10 cellular contexts compared by ENCODE assay signal in genomic region chr5:52825826-52826225, GRCh38. TPM values are rescaled to one million over a fixed set of nuclear protein-coding genes. Genes with fewer than 3 reads are reported as not detected.
A peak's percentile ranks its signal among the peaks of the same experiment; 100 is the strongest.
DNase-seq lines count a peak whose midpoint lies in the region; ATAC-seq and TF ChIP-seq lines count a peak whose summit lies in the region.
"Had no signal": no experiment of that assay in that cellular context is flagged by ENCODE, and none has a peak within 500 bp of the region (broad histone marks: within the 10 kb centered on the region; RNA-seq: fewer than 3 reads in every experiment).

No MANE protein-coding gene starts in this region.

- peaks cover 9% of the 10 kb centered on the region for H3K4me1 Mint-ChIP-seq in activated CD4-positive, alpha-beta T cell treated with anti-CD3 and anti-CD28 coated beads, Interleukin-2, amount 10 ng/mL, durations not matched to agents 7 days and 5 days
- H3K4me1 Mint-ChIP-seq in stimulated activated naive B cell treated with anti-CD40 and anti-IgM and Interleukin-4, amounts not matched to agents 10 μg/mL and 1 μg/mL and 100 μg/mL, for 72 hours: no peaks in the 10 kb centered on the region

- no peaks in the 10 kb centered on the region for H3K27me3 Mint-ChIP-seq in activated CD4-positive, alpha-beta T cell treated with anti-CD3 and anti-CD28 coated beads, Interleukin-2, amount 10 ng/mL, durations not matched to agents 7 days and 5 days
- H3K27me3 Mint-ChIP-seq in stimulated activated naive B cell treated with anti-CD40 and anti-IgM and Interleukin-4, amounts not matched to agents 10 μg/mL and 1 μg/mL and 100 μg/mL, for 72 hours: peaks cover 6% of the 10 kb centered on the region in 2 donors

- peaks cover 8% of the 10 kb centered on the region for H3K9me3 Mint-ChIP-seq in activated CD4-positive, alpha-beta T cell treated with anti-CD3 and anti-CD28 coated beads, Interleukin-2, amount 10 ng/mL, durations not matched to agents 7 days and 5 days
- peaks cover 0 to 1% of the 10 kb centered on the region in 2 donors for H3K9me3 Mint-ChIP-seq in stimulated activated naive B cell treated with anti-CD40 and anti-IgM and Interleukin-4, amounts not matched to agents 10 μg/mL and 1 μg/mL and 100 μg/mL, for 72 hours

- DNase-seq in activated CD4-positive, alpha-beta T cell treated with anti-CD3 and anti-CD28 coated beads, Interleukin-2, amount 10 ng/mL, durations not matched to agents 7 days and 5 days: no peak
- DNase-seq in activated CD4-positive, alpha-beta T cell treated with anti-CD3 and anti-CD28 coated beads, Interleukin-2, amount 50 U/mL, for 4 hours: no peak
- no peak for DNase-seq in stimulated activated naive B cell treated with anti-CD40 and anti-IgM and Interleukin-4, amounts not matched to agents 10 μg/mL and 1 μg/mL and 100 μg/mL, for 72 hours
- DNase-seq in mesenteric fat pad (ENCODE audit: low spot score) (no peak), HEK293T (ENCODE audit: extremely low spot score) (no peak), iPS-NIHi11 (ENCODE audit: low spot score) (no peak)
- DNase-seq: NCI-H526 treated with DMSO at 0.1 percent for 48 hours had no signal

- ATAC-seq in HG02678 (IDR thresholded peaks at IDR 0.05; ENCODE audit: unreplicated experiment): peak; percentile 89
- ATAC-seq in HG03571 (IDR thresholded peaks at IDR 0.05; ENCODE audit: unreplicated experiment): peak; percentile 86
- ATAC-seq in stimulated activated naive B cell treated with anti-CD40 and anti-IgM and Interleukin-4, amounts not matched to agents 10 μg/mL and 1 μg/mL and 100 μg/mL, for 72 hours (replicated peaks): peak; percentile 55 to 60
- ATAC-seq: A549 had no signal

- POLR2A ChIA-PET in activated CD4-positive, alpha-beta T cell treated with anti-CD3 and anti-CD28 coated beads, Interleukin-2, amount 10 ng/mL, durations not matched to agents 7 days and 5 days (lab: Charles Lee): interaction anchor here (0.6 kb wide), 1 partner anchor 261 kb away, joined by 3 read pairs; no protein-coding TSS in a partner anchor
- POLR2A ChIA-PET in HEK293T (lab: Yijun Ruan, JAX): no interaction called here

- CTCF ChIA-PET in activated CD4-positive, alpha-beta T cell treated with anti-CD3 and anti-CD28 coated beads, Interleukin-2, amount 10 ng/mL, durations not matched to agents 7 days and 5 days (lab: Charles Lee): interaction anchor here (0.6 to 1.1 kb wide), 2 partner anchors 36 to 149 kb away, joined by 3 to 5 read pairs; no protein-coding TSS in a partner anchor
- CTCF ChIA-PET in HEK293T (lab: Yijun Ruan, JAX): no interaction called here

- no peak overlapping the region for H3K4me3 Mint-ChIP-seq in activated CD4-positive, alpha-beta T cell treated with anti-CD3 and anti-CD28 coated beads, Interleukin-2, amount 10 ng/mL, durations not matched to agents 7 days and 5 days
- H3K4me3 Mint-ChIP-seq in stimulated activated naive B cell treated with anti-CD40 and anti-IgM and Interleukin-4, amounts not matched to agents 10 μg/mL and 1 μg/mL and 100 μg/mL, for 72 hours: no peak overlapping the region

- H3K36me3 Mint-ChIP-seq in activated CD4-positive, alpha-beta T cell treated with anti-CD3 and anti-CD28 coated beads, Interleukin-2, amount 10 ng/mL, durations not matched to agents 7 days and 5 days (ENCODE audit: low read depth): peaks cover 5% of the 10 kb centered on the region
- H3K36me3 Mint-ChIP-seq in stimulated activated naive B cell treated with anti-CD40 and anti-IgM and Interleukin-4, amounts not matched to agents 10 μg/mL and 1 μg/mL and 100 μg/mL, for 72 hours: no peaks in the 10 kb centered on the region

- peak overlapping the region; percentile 52 for H3K27ac Mint-ChIP-seq in activated CD4-positive, alpha-beta T cell treated with anti-CD3 and anti-CD28 coated beads, Interleukin-2, amount 10 ng/mL, durations not matched to agents 7 days and 5 days
- H3K27ac Mint-ChIP-seq in stimulated activated naive B cell treated with anti-CD40 and anti-IgM and Interleukin-4, amounts not matched to agents 10 μg/mL and 1 μg/mL and 100 μg/mL, for 72 hours: no peak overlapping the region

TF ChIP-seq in HEK293T, 16 proteins besides CTCF, POLR2A, EP300 and RAD21:
- no peak for TF ChIP-seq ZNF384 (IDR thresholded peaks at IDR 0.05)
- TF ChIP-seq SUZ12 (IDR thresholded peaks at IDR 0.05): no peak
- TF ChIP-seq HDGF (IDR thresholded peaks at IDR 0.05; ENCODE audit: borderline replicate concordance): no peak
- no peak for TF ChIP-seq ARNT (IDR thresholded peaks at IDR 0.05)
- TF ChIP-seq FOXM1 (IDR thresholded peaks at IDR 0.05; ENCODE audit: borderline replicate concordance): no peak
- no peak for TF ChIP-seq TARDBP (IDR thresholded peaks at IDR 0.05)
- TF ChIP-seq BHLHE40 (IDR thresholded peaks at IDR 0.05; ENCODE audit: borderline replicate concordance): no peak
- TF ChIP-seq SP1 (IDR thresholded peaks at IDR 0.05): no peak
- TF ChIP-seq ELF4 (IDR thresholded peaks at IDR 0.05): no peak
- TF ChIP-seq FOXK2 (IDR thresholded peaks at IDR 0.05): no peak
- no peak for TF ChIP-seq CTBP1 (IDR thresholded peaks at IDR 0.05; ENCODE audit: borderline replicate concordance)
- TF ChIP-seq L3MBTL2 (conservative IDR thresholded peaks at IDR 0.05): no peak
- no peak for TF ChIP-seq PKNOX1 (IDR thresholded peaks at IDR 0.05)
- TF ChIP-seq FOXA1 (IDR thresholded peaks at IDR 0.05): no peak
- TF ChIP-seq NFRKB (IDR thresholded peaks at IDR 0.05): no peak
- TF ChIP-seq LEF1 (IDR thresholded peaks at IDR 0.05; ENCODE audit: borderline replicate concordance): no peak

RNA-seq across cellular contexts. Expression of gene ITGA1, which starts 38.1 kb away (rescaled TPM):
- 1 to 10 TPM; 2.6 to 3.2 TPM for total RNA-seq in activated CD4-positive, alpha-beta T cell treated with anti-CD3 and anti-CD28 coated beads, Interleukin-2, amount 10 ng/mL, durations not matched to agents 7 days and 5 days
- total RNA-seq in mesenteric fat pad: 62.3 TPM

RNA-seq across cellular contexts. Expression of gene PELO, which starts 38.1 kb away (rescaled TPM):
- 1 to 10 TPM; 7.8 to 9.3 TPM for total RNA-seq in activated CD4-positive, alpha-beta T cell treated with anti-CD3 and anti-CD28 coated beads, Interleukin-2, amount 10 ng/mL, durations not matched to agents 7 days and 5 days
- 36.7 TPM for total RNA-seq in mesenteric fat pad

Comparison
In these comparisons a context has a peak if more than half of its experiments do, and no peak if none do; other contexts are left out.
1. RNA of gene ITGA1, which starts 38.1 kb away (total RNA-seq): 62.3 TPM in mesenteric fat pad (single experiment); 2.6 to 3.2 TPM in activated CD4-positive, alpha-beta T cell treated with anti-CD3 and anti-CD28 coated beads, Interleukin-2, amount 10 ng/mL, durations not matched to agents 7 days and 5 days; every median in the first group is over 10 times any median in the second.
2. Peak in every context shown above with its lines, with median percentiles within 50 percentile points of each other: ATAC-seq.